In the genomic region with DNA sequence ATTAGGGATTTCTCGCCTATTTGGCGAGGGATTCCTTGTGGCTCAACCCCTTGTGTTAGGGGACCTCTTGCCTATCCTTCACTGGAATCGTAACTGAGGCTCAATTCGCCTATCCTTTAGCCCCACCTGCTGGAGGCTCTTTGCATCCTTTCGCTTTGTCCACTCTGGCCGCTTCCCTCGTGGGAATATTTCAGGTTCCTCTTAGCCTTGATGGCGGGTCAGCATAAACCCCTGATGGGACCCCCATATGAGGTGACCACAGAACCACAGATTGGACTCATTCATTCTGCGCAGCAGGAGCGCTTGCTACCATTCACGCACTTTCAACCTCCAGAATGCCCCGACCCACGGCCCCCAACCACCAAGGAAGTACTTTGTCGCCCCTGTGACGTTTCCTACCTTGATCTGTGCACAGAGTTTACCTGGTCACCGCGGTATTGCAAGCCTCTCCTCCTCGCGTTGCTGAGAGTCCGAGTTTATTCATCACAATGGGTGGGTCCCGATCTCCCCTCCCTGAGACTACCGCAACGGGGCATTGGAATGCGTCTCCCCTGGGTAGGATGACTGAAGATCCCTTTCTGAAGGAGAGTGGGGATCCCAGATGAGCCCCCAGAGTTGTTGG, we compare ENCODE assay signal across 8 cellular contexts. TPM values are rescaled to one million over a fixed set of nuclear protein-coding genes. Genes with fewer than 3 reads are reported as not detected.
A peak's percentile ranks its signal among the peaks of the same experiment; 100 is the strongest.
DNase-seq lines count a peak whose midpoint lies in the region; ATAC-seq and TF ChIP-seq lines count a peak whose summit lies in the region.

TSS of gene OR52N2 (plus strand) at position 425 of the 622 bp plus-strand sequence. CDS start 11,412 bp downstream, outside the sequence.

- peaks cover 8% of the 10 kb centered on the region for H3K27me3 Mint-ChIP-seq in memory B cell

- peak within 1 kb of the TSS; percentile 84 for H3K4me3 Mint-ChIP-seq in memory B cell

- peak; percentile 43 for DNase-seq in AG04450 (ENCODE audit: low read depth, low spot score)
- peak; percentile 78 for DNase-seq in NCI-H345 (lab: John Stamatoyannopoulos, UW)
- peak; percentile 70 to 79 for DNase-seq in activated CD4-positive, alpha-beta T cell treated with anti-CD3 and anti-CD28 coated beads, Interleukin-2, amount 50 U/mL, for 48 hours
- DNase-seq in effector CD8-positive, alpha-beta T cell (lab: John Stamatoyannopoulos, UW): peak; percentile 68
- peak; percentile 74 to 78 for DNase-seq in memory B cell (ENCODE audit: low spot score in 2 of 2)
- peak; percentile 1 for DNase-seq in stimulated activated CD8-positive, alpha-beta memory T cell treated with anti-CD3 and anti-CD28 coated beads, Interleukin-12 subunit alpha, Interleukin-12 subunit beta, amount 100 ng/mL, for 24 hours (ENCODE audit: extremely low read depth)

- H3K4me1 Mint-ChIP-seq in memory B cell: peaks cover 12% of the 10 kb centered on the region

- H3K27ac ChIP-seq in AG04450 (ENCODE audit: low read depth, low read length): no peak within 1 kb of the TSS

- POLR2A ChIA-PET in AG04450 (lab: Yijun Ruan, JAX): no interaction called here

- peak; percentile 98 for ATAC-seq in GM18511 (IDR thresholded peaks at IDR 0.05; ENCODE audit: unreplicated experiment)
- peak; percentile 87 for ATAC-seq in HG03045 (IDR thresholded peaks at IDR 0.05; ENCODE audit: unreplicated experiment)
- ATAC-seq in memory B cell (ENCODE audit: low read depth): peak; percentile 90

- H3K27ac Mint-ChIP-seq in memory B cell: no peak within 1 kb of the TSS

- CTCF ChIA-PET in AG04450 (lab: Charles Lee): interaction anchor here (0.7 to 2.7 kb wide), 4 partner anchors 9 to 554 kb away, joined by 3 to 35 read pairs (median 4); no protein-coding TSS in a partner anchor

- H3K4me3 ChIP-seq in AG04450 (ENCODE audit: low read depth, low read length): peak within 1 kb of the TSS; percentile 64

- peaks cover 3% of the 10 kb centered on the region for H3K36me3 Mint-ChIP-seq in memory B cell

- no peaks in the 10 kb centered on the region for H3K9me3 ChIP-seq in AG04450 (ENCODE audit: control insufficient read depth, insufficient read depth, low read length)

- H3K9me3 Mint-ChIP-seq in memory B cell: peaks cover 6% of the 10 kb centered on the region

- peaks cover 5% of the 10 kb centered on the region for H3K27me3 ChIP-seq in AG04450 (ENCODE audit: control insufficient read depth, insufficient read depth, low read length)

- peak; percentile 91 for TF ChIP-seq CTCF in AG04450 (IDR thresholded peaks at IDR 0.05; ENCODE audit: low read depth, low read length)

RNA-seq across cellular contexts. Expression of gene OR52N2, which starts in this region (rescaled TPM):
- not detected in 2 replicates for polyA plus RNA-seq in AG04450 (2011; rRNA removed)
- polyA minus RNA-seq in AG04450 (2011; rRNA and poly(A)+ RNA removed): not detected in 2 replicates

Comparison
In these comparisons a context has a peak if more than half of its experiments do, and no peak if none do; other contexts are left out.
1. Peak in DNase-seq and H3K4me3 ChIP-seq in AG04450; RNA of the gene not detected or under 1 TPM.
2. DNase-seq: peak in every context shown above with its lines; median percentile 78 in NCI-H345; 76 in memory B cell; 74 in activated CD4-positive, alpha-beta T cell treated with anti-CD3 and anti-CD28 coated beads, Interleukin-2, amount 50 U/mL, for 48 hours; 68 in effector CD8-positive, alpha-beta T cell; 43 in AG04450; 1 in stimulated activated CD8-positive, alpha-beta memory T cell treated with anti-CD3 and anti-CD28 coated beads, Interleukin-12 subunit alpha, Interleukin-12 subunit beta, amount 100 ng/mL, for 24 hours.